8 cellular contexts compared by ENCODE assay signal in genomic region chr17:10697092-10698081, GRCh38. TPM values are rescaled to one million over a fixed set of nuclear protein-coding genes. Genes with fewer than 3 reads are reported as not detected.
DNase-seq lines count a peak whose midpoint lies in the region; FAIRE-seq and TF ChIP-seq lines count a peak whose summit lies in the region.

Gene ADPRM (plus strand): TSS chr17:10697594. CDS start chr17:10704927, 7,333 bp downstream.
Gene SCO1 (minus strand): TSS chr17:10697533. CDS start chr17:10697507, 26 bp downstream.

- peak within 1 kb of the TSS; percentile 100 for H3K4me2 ChIP-seq in Loucy (ENCODE audit: low read depth, low read length, poor library complexity, severe bottlenecking)
- peak within 1 kb of the TSS; percentile 99 for H3K4me2 ChIP-seq in neural cell (ENCODE audit: low read length)

- TF ChIP-seq EP300 in neural cell (conservative IDR thresholded peaks at IDR 0.05; ENCODE audit: poor library complexity, severe bottlenecking): peak; percentile 44
- no peak for TF ChIP-seq EP300 in stomach (IDR thresholded peaks at IDR 0.05)

- peaks cover 79% of the 10 kb centered on the region for H3K79me2 ChIP-seq in Loucy (ENCODE audit: insufficient read depth, low read length)
- H3K79me2 ChIP-seq in neural cell (replicated peaks; ENCODE audit: insufficient read depth, low read length): peaks cover 39% of the 10 kb centered on the region

- intact Hi-C loops in stomach (cut with DNase I; ENCODE audit: low total_unique reads): no loop called here

- H3F3A ChIP-seq in Loucy (ENCODE audit: low read depth): 0 out of 2 replicates have a peak, but pooled peaks cover 3% of the 10 kb centered on the region
- no peaks in the 10 kb centered on the region for H3F3A ChIP-seq in neural cell (ENCODE audit: insufficient read depth, low read length, poor library complexity, severe bottlenecking)

- WGBS in stomach, 5 donors: 0% methylated on average over 45 to 84 of the region's 84 CpGs

- H3K36me3 ChIP-seq in H7 (replicated peaks; ENCODE audit: control insufficient read depth, insufficient read depth, low read length) (peaks cover 12% of the 10 kb centered on the region), Loucy (ENCODE audit: insufficient read depth, low read length) (peaks cover 17% of the 10 kb centered on the region; the same call in 1 of the 2 replicates), neural cell (ENCODE audit: insufficient read depth, low read length) (no peaks in the 10 kb centered on the region), stomach (peaks cover 3 to 32% (median 30%) of the 10 kb centered on the region in 4 donors)

- peak; percentile 84 for FAIRE-seq in G401.6 (lab: Jason Lieb, UNC)

- TF ChIP-seq CTCF in Loucy (conservative IDR thresholded peaks at IDR 0.05; ENCODE audit: low read length): no peak; the same call in 1 of the 2 replicates
- TF ChIP-seq CTCF in fibroblast of villous mesenchyme (IDR thresholded peaks at IDR 0.05; ENCODE audit: insufficient read depth, low read depth, low read length): peak; percentile 47
- peak; percentile 74 for TF ChIP-seq CTCF in neural cell (IDR thresholded peaks at IDR 0.05; ENCODE audit: poor library complexity, severe bottlenecking)
- peak in 5 of 7 experiments; percentile 10 to 60 (median 24) for TF ChIP-seq CTCF in stomach (IDR thresholded peaks at IDR 0.05)

- H3K9ac ChIP-seq in Loucy (ENCODE audit: low read depth, low read length, poor library complexity, severe bottlenecking) (peak within 1 kb of the TSS; percentile 88), neural cell (ENCODE audit: low read length) (peak within 1 kb of the TSS; percentile 83)

- H3K27ac ChIP-seq in neural cell (ENCODE audit: low read length) (peak within 1 kb of the TSS; percentile 57), stomach (peak within 1 kb of the TSS; percentile 94 to 98 (median 96))

- H4K20me1 ChIP-seq in Loucy (ENCODE audit: insufficient read depth, low read length, poor library complexity, severe bottlenecking) (peaks cover 34% of the 10 kb centered on the region), neural cell (ENCODE audit: insufficient read depth) (no peaks in the 10 kb centered on the region)

- peak in 2 of 4 donors; percentile 60 to 89 for TF ChIP-seq POLR2A in stomach (IDR thresholded peaks at IDR 0.05)

- H3K4me1 ChIP-seq in Loucy (ENCODE audit: insufficient read depth, low read length, poor library complexity, severe bottlenecking) (peaks cover 63% of the 10 kb centered on the region), stomach (peaks cover 9 to 53% (median 35%) of the 10 kb centered on the region in 4 donors)

- H3K4me3 ChIP-seq in H7 (ENCODE audit: insufficient read depth, low read depth, low read length) (peak within 1 kb of the TSS; percentile 93), Loucy (ENCODE audit: low read length, poor library complexity, severe bottlenecking) (peak within 1 kb of the TSS; percentile 84), fibroblast of villous mesenchyme (ENCODE audit: low read depth, low read length) (peak within 1 kb of the TSS; percentile 92), neural cell (ENCODE audit: low read length) (peak within 1 kb of the TSS; percentile 99), stomach (peak within 1 kb of the TSS; percentile 94 to 100 (median 96))

- H3K9me3 ChIP-seq in Loucy (ENCODE audit: insufficient read depth, low read depth, low read length): no peaks in the 10 kb centered on the region
- H3K9me3 ChIP-seq in neural cell (ENCODE audit: low read length): no peaks in the 10 kb centered on the region
- H3K9me3 ChIP-seq in stomach: no peaks in the 10 kb centered on the region

- H2AFZ ChIP-seq in Loucy (ENCODE audit: low read length) (peak within 1 kb of the TSS; percentile 86), neural cell (ENCODE audit: low read depth, low read length) (peak within 1 kb of the TSS; percentile 94)

- H3K9me2 ChIP-seq in Loucy (replicated peaks; ENCODE audit: low read depth, low read length) (no peaks in the 10 kb centered on the region), neural cell (ENCODE audit: insufficient read depth, low read length) (no peaks in the 10 kb centered on the region)

- peak; percentile 94 for DNase-seq in H7
- DNase-seq in SHP77 treated with DMSO at 0.1 percent for 48 hours (lab: John Stamatoyannopoulos, UW): peak; percentile 91
- peak; percentile 89 for DNase-seq in activated gamma-delta T cell treated with Interleukin-2 at 50 U/mL for 16 hours
- peak; percentile 93 for DNase-seq in fibroblast of villous mesenchyme (ENCODE audit: low read depth)
- peak; percentile 95 for DNase-seq in stomach

- peak; percentile 44 for TF ChIP-seq RAD21 in neural cell (conservative IDR thresholded peaks at IDR 0.05)

- H3K27me3 ChIP-seq in H7 (ENCODE audit: control insufficient read depth, insufficient read depth, low read length) (no peaks in the 10 kb centered on the region), Loucy (ENCODE audit: insufficient read depth, low read length, poor library complexity, severe bottlenecking) (no peaks in the 10 kb centered on the region), neural cell (ENCODE audit: insufficient read depth, low read depth, low read length) (no peaks in the 10 kb centered on the region), stomach (no peaks in the 10 kb centered on the region)

TF ChIP-seq in neural cell, 6 proteins besides CTCF, POLR2A, EP300 and RAD21:
- peak; percentile 86 for TF ChIP-seq TAF1 (IDR thresholded peaks at IDR 0.05; ENCODE audit: low read depth)
- no peak for TF ChIP-seq EZH2 (IDR thresholded peaks at IDR 0.05; ENCODE audit: borderline replicate concordance, insufficient read depth, low read length, poor library complexity, severe bottlenecking)
- TF ChIP-seq POLR2AphosphoS5 (IDR thresholded peaks at IDR 0.05): peak; percentile 95
- no peak for TF ChIP-seq SMC3 (conservative IDR thresholded peaks at IDR 0.05; ENCODE audit: poor library complexity)
- peak; percentile 95 for TF ChIP-seq MXI1 (conservative IDR thresholded peaks at IDR 0.05; ENCODE audit: poor library complexity, severe bottlenecking)
- peak; percentile 47 for TF ChIP-seq REST (IDR thresholded peaks at IDR 0.05; ENCODE audit: borderline replicate concordance)

RNA-seq across cellular contexts. Expression of gene ADPRM, which starts in this region (rescaled TPM):
- 7.9 and 11.0 TPM in 2 replicates for total RNA-seq in H7 (2014; rRNA removed; shearing (Covaris generic))
- total RNA-seq in fibroblast of villous mesenchyme (7.7 and 10.8 TPM in 2 replicates), stomach (10 to 100 TPM in 1 of 5 donors, 1 to 10 TPM in 2, under 1 TPM in 1, not detected in 1; 0.87 to 16.0 (median 3.9) TPM)
- polyA plus RNA-seq in neural cell (19.2 and 22.3 TPM in 2 replicates), stomach (10 to 100 TPM; 11.0 to 24.4 (median 12.1) TPM)
- polyA minus RNA-seq in neural cell: 26.5 and 27.7 TPM in 2 replicates

RNA-seq across cellular contexts. Expression of gene SCO1, which starts in this region (rescaled TPM):
- total RNA-seq in H7 (2014; rRNA removed; shearing (Covaris generic)): 69.6 and 70.4 TPM in 2 replicates
- total RNA-seq in fibroblast of villous mesenchyme (17.3 and 38.3 TPM in 2 replicates), stomach (10 to 100 TPM in 4 of 5 donors, 1 to 10 TPM in 1; 9.4 to 61.1 (median 23.5) TPM)
- polyA plus RNA-seq in neural cell (24.1 and 28.8 TPM in 2 replicates), stomach (10 to 100 TPM in 2 of 3 donors, 1 to 10 TPM in 1; 8.0 to 12.9 (median 10.7) TPM)
- 17.8 and 21.3 TPM in 2 replicates for polyA minus RNA-seq in neural cell

Comparison
In these comparisons a context has a peak if more than half of its experiments do, and no peak if none do; other contexts are left out.
1. Peak in every context shown above with its lines: DNase-seq, H3K4me3 ChIP-seq and H3K27ac ChIP-seq.